ENCODE assay signal across 1 cellular context in genomic region chr11:112029460-112029859, GRCh38.
A peak's percentile ranks its signal among the peaks of the same experiment; 100 is the strongest.
TF ChIP-seq lines count a peak whose summit lies in the region.

No MANE protein-coding gene starts in this region.

TF ChIP-seq in HepG2, 621 proteins besides CTCF, POLR2A, EP300 and RAD21:
- TF ChIP-seq RNF2 (conservative IDR thresholded peaks at IDR 0.05; ENCODE audit: low read depth): no peak
- peak; percentile 19; the same call in 1 of the 2 replicates for TF ChIP-seq ZBTB40 (IDR thresholded peaks at IDR 0.05)
- TF ChIP-seq ZBTB40 (CRISPR knock-in tag; IDR thresholded peaks at IDR 0.05): peak; percentile 63; the same call in 1 of the 2 replicates
